Comparison of ENCODE assay signal across 8 cellular contexts in genomic region chr1:211935448-211935970, GRCh38.
A peak's percentile ranks its signal among the peaks of the same experiment; 100 is the strongest.
DNase-seq lines count a peak whose midpoint lies in the region; ATAC-seq and TF ChIP-seq lines count a peak whose summit lies in the region.

No MANE protein-coding gene starts in this region.

- no peaks in the 10 kb centered on the region for H3K9me3 ChIP-seq in body of pancreas

- no peaks in the 10 kb centered on the region for H3K27me3 ChIP-seq in body of pancreas

- H3K4me1 Mint-ChIP-seq in activated T-cell treated with anti-CD3 and anti-CD28 coated beads, Interleukin-2, amount 50 U/mL, for 24 hours (ENCODE audit: low read depth) = peaks cover 62% of the 10 kb centered on the region

- WGBS in body of pancreas, 2 donors = 77 to 79% methylated on average over 6 of the region's 6 CpGs

- peaks cover 9% of the 10 kb centered on the region for H3K36me3 Mint-ChIP-seq in activated T-cell treated with anti-CD3 and anti-CD28 coated beads, Interleukin-2, amount 50 U/mL, for 24 hours (ENCODE audit: low read depth)

- H3K27ac ChIP-seq in body of pancreas = no peak overlapping the region

- TF ChIP-seq CTCF in body of pancreas (IDR thresholded peaks at IDR 0.05) = no peak

- peaks cover 6% of the 10 kb centered on the region for H3K27me3 Mint-ChIP-seq in activated T-cell treated with anti-CD3 and anti-CD28 coated beads, Interleukin-2, amount 50 U/mL, for 24 hours

- no peaks in the 10 kb centered on the region for H3K36me3 ChIP-seq in body of pancreas (replicated peaks in 1 of 2; ENCODE audit: insufficient read depth in 1 of 2, low read depth in 2 of 2)

- intact Hi-C loops in body of pancreas (cut with DNase I) = no loop called here

- peak overlapping the region; percentile 73 for H3K27ac Mint-ChIP-seq in activated T-cell treated with anti-CD3 and anti-CD28 coated beads, Interleukin-2, amount 50 U/mL, for 24 hours

- H3K4me1 ChIP-seq in body of pancreas = peaks cover 21% of the 10 kb centered on the region

- peak; percentile 44 for ATAC-seq in HG03025 (IDR thresholded peaks at IDR 0.05; ENCODE audit: low FRiP score, unreplicated experiment)
- ATAC-seq in stimulated activated naive CD8-positive, alpha-beta T cell treated with anti-CD3 and anti-CD28 coated beads, Interleukin-15, Interleukin-2, amounts not matched to agents 100 U/mL and 50 U/mL, for 24 hours = peak; percentile 96
- no peak for ATAC-seq in body of pancreas

- no peaks in the 10 kb centered on the region for H3K9me3 Mint-ChIP-seq in activated T-cell treated with anti-CD3 and anti-CD28 coated beads, Interleukin-2, amount 50 U/mL, for 24 hours

- H3K4me3 Mint-ChIP-seq in activated T-cell treated with anti-CD3 and anti-CD28 coated beads, Interleukin-2, amount 50 U/mL, for 24 hours = peak overlapping the region; percentile 50

- DNase-seq in activated effector memory CD4-positive, alpha-beta T cell treated with anti-CD3 and anti-CD28 coated beads, Interleukin-2, amount 50 U/mL, for 16 hours = peak; percentile 68
- DNase-seq in activated effector memory CD4-positive, alpha-beta T cell treated with Interleukin-2 at 50 U/mL for 16 hours = no peak
- DNase-seq in activated T-cell treated with anti-CD3 and anti-CD28 coated beads, Interleukin-2, amount 50 U/mL, for 24 hours = peak; percentile 66
- peak; percentile 76 for DNase-seq in stimulated activated naive CD8-positive, alpha-beta T cell treated with anti-CD3 and anti-CD28 coated beads, Interleukin-15, Interleukin-2, amounts not matched to agents 100 U/mL and 50 U/mL, for 24 hours
- DNase-seq in hypothalamus (lab: John Stamatoyannopoulos, UW) (no peak), body of pancreas (no peak), NCI-H1048 (lab: John Stamatoyannopoulos, UW) (no peak)

- no peak overlapping the region for H3K4me3 ChIP-seq in body of pancreas

- no peak for TF ChIP-seq POLR2A in body of pancreas (IDR thresholded peaks at IDR 0.05)

Comparison
In these comparisons a context has a peak if more than half of its experiments do, and no peak if none do; other contexts are left out.
1. DNase-seq: peak in activated effector memory CD4-positive, alpha-beta T cell treated with anti-CD3 and anti-CD28 coated beads, Interleukin-2, amount 50 U/mL, for 16 hours (single experiment), activated T-cell treated with anti-CD3 and anti-CD28 coated beads, Interleukin-2, amount 50 U/mL, for 24 hours (single experiment) and stimulated activated naive CD8-positive, alpha-beta T cell treated with anti-CD3 and anti-CD28 coated beads, Interleukin-15, Interleukin-2, amounts not matched to agents 100 U/mL and 50 U/mL, for 24 hours (single experiment); none in activated effector memory CD4-positive, alpha-beta T cell treated with Interleukin-2 at 50 U/mL for 16 hours (single experiment), hypothalamus (0 of 51), body of pancreas (0 of 4) and NCI-H1048 (single experiment).